8 cellular contexts compared by ENCODE assay signal in the genomic region with DNA sequence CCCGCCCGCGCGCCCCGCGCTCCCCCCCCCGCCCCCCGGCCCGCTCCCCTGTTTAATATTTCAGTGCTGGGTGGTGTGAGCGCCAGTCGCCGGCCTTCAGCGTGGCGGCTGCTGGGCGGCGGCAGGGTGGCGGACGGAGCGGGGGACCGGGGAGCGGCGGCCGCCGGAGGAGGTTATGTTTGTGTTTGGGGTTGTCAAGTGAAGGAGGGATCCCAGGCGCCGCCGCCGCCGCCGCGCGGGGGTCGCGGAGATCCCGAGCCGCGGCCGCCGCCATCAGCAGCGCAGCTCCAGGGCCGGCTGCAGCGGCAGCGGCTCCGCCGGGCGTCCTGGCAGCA. TPM values are rescaled to one million over a fixed set of nuclear protein-coding genes. Genes with fewer than 3 reads are reported as not detected.
DNase-seq lines count a peak whose midpoint lies in the region; ATAC-seq and TF ChIP-seq lines count a peak whose summit lies in the region.

A gene (plus strand): TSS at position 82 of the 335 bp plus-strand sequence. CDS start 3,317 bp downstream, outside the sequence.

- peak within 1 kb of the TSS; percentile 98 for H3K4me3 Mint-ChIP-seq in activated CD4-positive, alpha-beta memory T cell treated with anti-CD3 and anti-CD28 coated beads, Interleukin-2, amount 10 ng/mL, durations not matched to agents 7 days and 5 days
- H3K4me3 Mint-ChIP-seq in nephron progenitor cell = peak within 1 kb of the TSS; percentile 97

- CTCF ChIA-PET in activated CD4-positive, alpha-beta memory T cell treated with anti-CD3 and anti-CD28 coated beads, Interleukin-2, amount 10 ng/mL, durations not matched to agents 7 days and 5 days (lab: Charles Lee) = interaction anchor here (1.2 kb wide), 1 partner anchor 356 kb away, joined by 3 read pairs; no protein-coding TSS in a partner anchor

- POLR2A ChIA-PET in activated CD4-positive, alpha-beta memory T cell treated with anti-CD3 and anti-CD28 coated beads, Interleukin-2, amount 10 ng/mL, durations not matched to agents 7 days and 5 days (lab: Charles Lee) = interaction anchor here (0.9 to 1.6 kb wide), 8 partner anchors 11 to 300 kb away, joined by 3 to 7 read pairs (median 4); no protein-coding TSS in a partner anchor

- H3K9me3 Mint-ChIP-seq in activated CD4-positive, alpha-beta memory T cell treated with anti-CD3 and anti-CD28 coated beads, Interleukin-2, amount 10 ng/mL, durations not matched to agents 7 days and 5 days = peaks cover 7% of the 10 kb centered on the region
- peaks cover 10% of the 10 kb centered on the region for H3K9me3 Mint-ChIP-seq in nephron progenitor cell

- H3K27me3 Mint-ChIP-seq in activated CD4-positive, alpha-beta memory T cell treated with anti-CD3 and anti-CD28 coated beads, Interleukin-2, amount 10 ng/mL, durations not matched to agents 7 days and 5 days = no peaks in the 10 kb centered on the region
- H3K27me3 Mint-ChIP-seq in nephron progenitor cell (ENCODE audit: low read depth, poor library complexity) = no peaks in the 10 kb centered on the region

- peak; percentile 3 for ATAC-seq in HG03196 (IDR thresholded peaks at IDR 0.05; ENCODE audit: unreplicated experiment)
- ATAC-seq in GM21447 (IDR thresholded peaks at IDR 0.05; ENCODE audit: unreplicated experiment) = no peak

- H3K4me3 ChIP-seq in GM06990 (replicated peaks; ENCODE audit: low read depth, low read length) = peak within 1 kb of the TSS; percentile 76
- peak within 1 kb of the TSS; percentile 86 for H3K4me3 ChIP-seq in fibroblast of villous mesenchyme (ENCODE audit: low read depth, low read length)

- H3K27ac Mint-ChIP-seq in activated CD4-positive, alpha-beta memory T cell treated with anti-CD3 and anti-CD28 coated beads, Interleukin-2, amount 10 ng/mL, durations not matched to agents 7 days and 5 days = peak within 1 kb of the TSS; percentile 94
- H3K27ac Mint-ChIP-seq in nephron progenitor cell = peak within 1 kb of the TSS; percentile 99

- DNase-seq in GM06990 (ENCODE audit: extremely low read depth, insufficient read length) (peak; percentile 58), fibroblast of villous mesenchyme (ENCODE audit: low read depth) (peak; percentile 26), nephron progenitor cell (peak; percentile 72), DMS114 treated with DMSO at 0.1 percent for 48 hours (lab: John Stamatoyannopoulos, UW; ENCODE audit: unreplicated experiment) (no peak), NCI-H2081 treated with DMSO at 0.1 percent for 48 hours (lab: John Stamatoyannopoulos, UW) (no peak)
- no peak for DNase-seq in activated CD4-positive, alpha-beta memory T cell treated with anti-CD3 and anti-CD28 coated beads, Interleukin-2, amount 10 ng/mL, durations not matched to agents 7 days and 5 days

- H3K36me3 ChIP-seq in GM06990 (ENCODE audit: control insufficient read depth, insufficient read depth, low read length) = peaks cover 7% of the 10 kb centered on the region

- H3K4me1 Mint-ChIP-seq in activated CD4-positive, alpha-beta memory T cell treated with anti-CD3 and anti-CD28 coated beads, Interleukin-2, amount 10 ng/mL, durations not matched to agents 7 days and 5 days = peaks cover 43% of the 10 kb centered on the region
- H3K4me1 Mint-ChIP-seq in nephron progenitor cell = peaks cover 69% of the 10 kb centered on the region

- H3K27me3 ChIP-seq in GM06990 (replicated peaks; ENCODE audit: control insufficient read depth, insufficient read depth, low read length) = no peaks in the 10 kb centered on the region

- TF ChIP-seq CTCF in GM06990 (IDR thresholded peaks at IDR 0.05; ENCODE audit: insufficient read depth, low read length, poor library complexity, severe bottlenecking) (no peak), fibroblast of villous mesenchyme (IDR thresholded peaks at IDR 0.05; ENCODE audit: insufficient read depth, low read depth, low read length) (no peak), nephron progenitor cell (IDR thresholded peaks at IDR 0.05) (no peak)

- peaks cover 39% of the 10 kb centered on the region for H3K36me3 Mint-ChIP-seq in activated CD4-positive, alpha-beta memory T cell treated with anti-CD3 and anti-CD28 coated beads, Interleukin-2, amount 10 ng/mL, durations not matched to agents 7 days and 5 days (ENCODE audit: low read depth)
- H3K36me3 Mint-ChIP-seq in nephron progenitor cell (ENCODE audit: low read depth) = peaks cover 29% of the 10 kb centered on the region

RNA-seq across cellular contexts. Expression of the gene that starts here (rescaled TPM):
- 10 to 100 TPM; 21.7 to 27.8 TPM for total RNA-seq in activated CD4-positive, alpha-beta memory T cell treated with anti-CD3 and anti-CD28 coated beads, Interleukin-2, amount 10 ng/mL, durations not matched to agents 7 days and 5 days
- 16.8 and 20.3 TPM in 2 replicates for total RNA-seq in fibroblast of villous mesenchyme

Comparison
In these comparisons a context has a peak if more than half of its experiments do, and no peak if none do; other contexts are left out.
1. DNase-seq: peak in GM06990 (single experiment), fibroblast of villous mesenchyme (single experiment) and nephron progenitor cell (single experiment); none in activated CD4-positive, alpha-beta memory T cell treated with anti-CD3 and anti-CD28 coated beads, Interleukin-2, amount 10 ng/mL, durations not matched to agents 7 days and 5 days (single experiment), DMS114 treated with DMSO at 0.1 percent for 48 hours (single experiment) and NCI-H2081 treated with DMSO at 0.1 percent for 48 hours (single experiment).